8 cellular contexts compared by ENCODE assay signal in genomic region chr2:25566694-25567093, GRCh38.
DNase-seq lines count a peak whose midpoint lies in the region; ATAC-seq and TF ChIP-seq lines count a peak whose summit lies in the region.

No MANE protein-coding gene starts in this region.

- ATAC-seq in GM19452 (IDR thresholded peaks at IDR 0.05; ENCODE audit: unreplicated experiment), result peak; percentile 69

- DNase-seq in Ammon's horn (ENCODE audit: low spot score), result peak; percentile 73
- peak; percentile 64 for DNase-seq in fibroblast of pulmonary artery (ENCODE audit: low read depth)
- no peak for DNase-seq in NCI-H345 treated with DMSO at 0.1 percent for 48 hours (lab: John Stamatoyannopoulos, UW; ENCODE audit: unreplicated experiment)
- DNase-seq in stimulated activated CD4-positive, alpha-beta T cell treated with anti-CD3 and anti-CD28 coated beads, Interleukin-2, amount 100 ng/mL, for 48 hours, result no peak
- no peak for DNase-seq in type B pancreatic cell (ENCODE audit: extremely low spot score, unreplicated experiment)
- no peak for DNase-seq in stimulated activated CD4-positive, alpha-beta T cell treated with anti-CD3 and anti-CD28 coated beads, Interleukin-12 subunit alpha, Interleukin-12 subunit beta, amount 100 ng/mL, for 4 hours

- H3K27me3 Mint-ChIP-seq in IgD-negative memory B cell, result no peaks in the 10 kb centered on the region
- H3K27me3 Mint-ChIP-seq in type B pancreatic cell, result no peaks in the 10 kb centered on the region

- H3K27ac Mint-ChIP-seq in IgD-negative memory B cell (peak overlapping the region in 2 of 3 donors; percentile 3 to 71), type B pancreatic cell (no peak overlapping the region)

- peaks cover 16 to 27% (median 19%) of the 10 kb centered on the region in 3 donors for H3K4me1 Mint-ChIP-seq in IgD-negative memory B cell
- H3K4me1 Mint-ChIP-seq in type B pancreatic cell (ENCODE audit: unreplicated experiment), result peaks cover 11% of the 10 kb centered on the region

- peaks cover 0 to 7% (median 0%) of the 10 kb centered on the region in 3 donors for H3K9me3 Mint-ChIP-seq in IgD-negative memory B cell
- H3K9me3 Mint-ChIP-seq in type B pancreatic cell, result no peaks in the 10 kb centered on the region

- H3K36me3 Mint-ChIP-seq in IgD-negative memory B cell, result peaks cover 6% of the 10 kb centered on the region
- H3K36me3 Mint-ChIP-seq in type B pancreatic cell, result peaks cover 10% of the 10 kb centered on the region

- no peak overlapping the region for H3K4me3 Mint-ChIP-seq in IgD-negative memory B cell
- H3K4me3 Mint-ChIP-seq in type B pancreatic cell, result no peak overlapping the region

- TF ChIP-seq CTCF in fibroblast of pulmonary artery (IDR thresholded peaks at IDR 0.05; ENCODE audit: low read length, missing control alignments) (no peak), type B pancreatic cell (conservative IDR thresholded peaks at IDR 0.05) (no peak)

- no peak overlapping the region for H3K4me3 ChIP-seq in fibroblast of pulmonary artery (replicated peaks; ENCODE audit: low read depth, low read length)

Comparison
In these comparisons a context has a peak if more than half of its experiments do, and no peak if none do; other contexts are left out.
1. DNase-seq: peak in Ammon's horn (single experiment) and fibroblast of pulmonary artery (single experiment); none in NCI-H345 treated with DMSO at 0.1 percent for 48 hours (single experiment), stimulated activated CD4-positive, alpha-beta T cell treated with anti-CD3 and anti-CD28 coated beads, Interleukin-2, amount 100 ng/mL, for 48 hours (0 of 2), type B pancreatic cell (single experiment) and stimulated activated CD4-positive, alpha-beta T cell treated with anti-CD3 and anti-CD28 coated beads, Interleukin-12 subunit alpha, Interleukin-12 subunit beta, amount 100 ng/mL, for 4 hours (single experiment).